20 cellular contexts compared by ENCODE assay signal in genomic region chr15:62942411-62942810, GRCh38.
"Had no signal": no experiment of that assay in that cellular context is flagged by ENCODE, and none has a peak within 500 bp of the region (broad histone marks: within the 10 kb centered on the region; RNA-seq: fewer than 3 reads in every experiment).

No MANE protein-coding gene starts in this region.

- H3K27ac ChIP-seq: breast epithelium, lower lobe of right lung, thyroid gland had no signal

- H3K4me3 Mint-ChIP-seq: activated CD4-positive, alpha-beta T cell treated with anti-CD3 and anti-CD28 coated beads, Interleukin-2, amount 10 ng/mL, durations not matched to agents 7 days and 5 days; activated CD8-positive, alpha-beta T cell treated with anti-CD3 and anti-CD28 coated beads, Interleukin-2, amount 10 ng/mL, durations not matched to agents 7 days and 5 days; activated naive CD4-positive, alpha-beta T cell treated with anti-CD3 and anti-CD28 coated beads, Interleukin-2, amount 10 ng/mL, durations not matched to agents 7 days and 5 days; activated naive CD8-positive, alpha-beta T cell treated with anti-CD3 and anti-CD28 coated beads, Interleukin-2, amount 50 U/mL, for 24 hours; stimulated activated naive B cell treated with anti-CD40 and anti-IgM and Interleukin-4, amounts not matched to agents 10 μg/mL and 1 μg/mL and 100 μg/mL, for 72 hours; T-helper 1 cell treated with Interleukin-12 subunit alpha and Interleukin-12 subunit beta and Interleukin-4 antibody, amounts not matched to agents 30 μg/mL and 1 μg/mL, for 36 hours had no signal

- H3K27ac Mint-ChIP-seq: activated CD4-positive, alpha-beta T cell treated with anti-CD3 and anti-CD28 coated beads, Interleukin-2, amount 10 ng/mL, durations not matched to agents 7 days and 5 days; activated CD8-positive, alpha-beta T cell treated with anti-CD3 and anti-CD28 coated beads, Interleukin-2, amount 10 ng/mL, durations not matched to agents 7 days and 5 days; activated naive CD4-positive, alpha-beta T cell treated with anti-CD3 and anti-CD28 coated beads, Interleukin-2, amount 10 ng/mL, durations not matched to agents 7 days and 5 days; activated naive CD8-positive, alpha-beta T cell treated with anti-CD3 and anti-CD28 coated beads, Interleukin-2, amount 50 U/mL, for 24 hours; stimulated activated naive B cell treated with anti-CD40 and anti-IgM and Interleukin-4, amounts not matched to agents 10 μg/mL and 1 μg/mL and 100 μg/mL, for 72 hours; T-helper 1 cell treated with Interleukin-12 subunit alpha and Interleukin-12 subunit beta and Interleukin-4 antibody, amounts not matched to agents 30 μg/mL and 1 μg/mL, for 36 hours had no signal

- H3K9me3 ChIP-seq: breast epithelium, esophagus squamous epithelium, lower lobe of right lung, prostate gland, thyroid gland had no signal

- DNase-seq: activated CD4-positive, alpha-beta T cell treated with anti-CD3 and anti-CD28 coated beads, Interleukin-2, amount 10 ng/mL, durations not matched to agents 7 days and 5 days; activated CD8-positive, alpha-beta T cell treated with anti-CD3 and anti-CD28 coated beads, Interleukin-2, amount 10 ng/mL, durations not matched to agents 7 days and 5 days; activated effector memory CD4-positive, alpha-beta T cell treated with Interleukin-2 at 50 U/mL for 16 hours; activated naive CD4-positive, alpha-beta T cell treated with anti-CD3 and anti-CD28 coated beads, Interleukin-2, amount 10 ng/mL, durations not matched to agents 7 days and 5 days; activated naive CD8-positive, alpha-beta T cell treated with anti-CD3 and anti-CD28 coated beads, Interleukin-2, amount 50 U/mL, for 24 hours; activated T-cell treated with anti-CD3 and anti-CD28 coated beads, Interleukin-2, amount 50 U/mL, for 48 hours; anterior cingulate cortex; cerebellar nuclear complex; effector memory CD4-positive, alpha-beta T cell; esophagus squamous epithelium; lower lobe of right lung; right cardiac atrium; small intestine; stimulated activated CD4-positive, alpha-beta T cell treated with anti-CD3 and anti-CD28 coated beads, Interleukin-4, amount 100 ng/mL, for 4 hours; stimulated activated naive B cell treated with anti-CD40 and anti-IgM and Interleukin-4, amounts not matched to agents 10 μg/mL and 1 μg/mL and 100 μg/mL, for 72 hours; thyroid gland had no signal

- H3K9me3 Mint-ChIP-seq: activated CD4-positive, alpha-beta T cell treated with anti-CD3 and anti-CD28 coated beads, Interleukin-2, amount 10 ng/mL, durations not matched to agents 7 days and 5 days; activated naive CD4-positive, alpha-beta T cell treated with anti-CD3 and anti-CD28 coated beads, Interleukin-2, amount 10 ng/mL, durations not matched to agents 7 days and 5 days; activated naive CD8-positive, alpha-beta T cell treated with anti-CD3 and anti-CD28 coated beads, Interleukin-2, amount 50 U/mL, for 24 hours; stimulated activated naive B cell treated with anti-CD40 and anti-IgM and Interleukin-4, amounts not matched to agents 10 μg/mL and 1 μg/mL and 100 μg/mL, for 72 hours; T-helper 1 cell treated with Interleukin-12 subunit alpha and Interleukin-12 subunit beta and Interleukin-4 antibody, amounts not matched to agents 30 μg/mL and 1 μg/mL, for 36 hours had no signal

- ATAC-seq: activated CD4-positive, CD25-positive, alpha-beta regulatory T cell treated with anti-CD3 and anti-CD28 coated beads, Interleukin-2, amount 50 U/mL, for 24 hours; activated CD8-positive, alpha-beta T cell treated with anti-CD3 and anti-CD28 coated beads, Interleukin-2, amount 10 ng/mL, durations not matched to agents 7 days and 5 days; activated naive CD8-positive, alpha-beta T cell treated with anti-CD3 and anti-CD28 coated beads, Interleukin-2, amount 50 U/mL, for 24 hours; lower lobe of right lung; right cardiac atrium; stimulated activated naive B cell treated with anti-CD40 and anti-IgM and Interleukin-4, amounts not matched to agents 10 μg/mL and 1 μg/mL and 100 μg/mL, for 72 hours had no signal

- H3K36me3 ChIP-seq: breast epithelium, esophagus squamous epithelium, lower lobe of right lung, prostate gland, thyroid gland had no signal

- H3K27me3 ChIP-seq: breast epithelium, thyroid gland had no signal

- H3K4me1 Mint-ChIP-seq: activated CD4-positive, alpha-beta T cell treated with anti-CD3 and anti-CD28 coated beads, Interleukin-2, amount 10 ng/mL, durations not matched to agents 7 days and 5 days; activated naive CD4-positive, alpha-beta T cell treated with anti-CD3 and anti-CD28 coated beads, Interleukin-2, amount 10 ng/mL, durations not matched to agents 7 days and 5 days; activated naive CD8-positive, alpha-beta T cell treated with anti-CD3 and anti-CD28 coated beads, Interleukin-2, amount 50 U/mL, for 24 hours; stimulated activated naive B cell treated with anti-CD40 and anti-IgM and Interleukin-4, amounts not matched to agents 10 μg/mL and 1 μg/mL and 100 μg/mL, for 72 hours had no signal

- H3K4me1 ChIP-seq: breast epithelium, prostate gland had no signal

- H3K36me3 Mint-ChIP-seq: activated naive CD4-positive, alpha-beta T cell treated with anti-CD3 and anti-CD28 coated beads, Interleukin-2, amount 10 ng/mL, durations not matched to agents 7 days and 5 days; stimulated activated naive B cell treated with anti-CD40 and anti-IgM and Interleukin-4, amounts not matched to agents 10 μg/mL and 1 μg/mL and 100 μg/mL, for 72 hours had no signal

- H3K4me3 ChIP-seq: breast epithelium, esophagus squamous epithelium, lower lobe of right lung, prostate gland, thyroid gland had no signal
